Comparison of ENCODE assay signal across 1 cellular context in genomic region chr6:1368940-1369339, GRCh38.
TF ChIP-seq lines count a peak whose summit lies in the region.

No MANE protein-coding gene starts in this region.

TF ChIP-seq in HEK293, 187 proteins besides CTCF, POLR2A, EP300 and RAD21 (continued from another document and continues in another):
- TF ChIP-seq ZNF518A (tag by site-specific recombination; conservative IDR thresholded peaks at IDR 0.05; ENCODE audit: low read depth), result no peak
- peak; percentile 21 for TF ChIP-seq ZNF510 (tag by site-specific recombination; IDR thresholded peaks at IDR 0.05; ENCODE audit: insufficient replicate concordance)
- TF ChIP-seq ZNF335 (tag by site-specific recombination; conservative IDR thresholded peaks at IDR 0.05), result 0 out of 2 replicates have a peak, but pooled peaks have one; percentile 7
- no peak for TF ChIP-seq GLI4 (tag by site-specific recombination; IDR thresholded peaks at IDR 0.05)
- TF ChIP-seq ZNF596 (tag by site-specific recombination; IDR thresholded peaks at IDR 0.05), result no peak
- no peak for TF ChIP-seq ZNF670 (tag by site-specific recombination; IDR thresholded peaks at IDR 0.05; ENCODE audit: low read depth)
- TF ChIP-seq ZNF341 (tag by site-specific recombination; IDR thresholded peaks at IDR 0.05; ENCODE audit: low read depth), result peak; percentile 61
- TF ChIP-seq PRDM6 (tag by site-specific recombination; IDR thresholded peaks at IDR 0.05), result peak; percentile 93
- no peak for TF ChIP-seq ZNF610 (tag by site-specific recombination; IDR thresholded peaks at IDR 0.05; ENCODE audit: borderline replicate concordance)
- TF ChIP-seq ZNF621 (tag by site-specific recombination; IDR thresholded peaks at IDR 0.05), result no peak
- no peak for TF ChIP-seq HOXD13 (CRISPR knock-in tag; IDR thresholded peaks at IDR 0.05; ENCODE audit: borderline replicate concordance)
- no peak for TF ChIP-seq ZNF350 (tag by site-specific recombination; IDR thresholded peaks at IDR 0.05)
- no peak for TF ChIP-seq ZNF488 (tag by site-specific recombination; IDR thresholded peaks at IDR 0.05)
- TF ChIP-seq ZNF48 (tag by site-specific recombination; IDR thresholded peaks at IDR 0.05), result no peak
- no peak for TF ChIP-seq ZBTB49 (tag by site-specific recombination; IDR thresholded peaks at IDR 0.05; ENCODE audit: low read depth)
- no peak for TF ChIP-seq REPIN1 (tag by site-specific recombination; IDR thresholded peaks at IDR 0.05; ENCODE audit: low read depth)
- TF ChIP-seq ZNF585B (tag by site-specific recombination; IDR thresholded peaks at IDR 0.05), result no peak
- TF ChIP-seq SP7 (tag by site-specific recombination; IDR thresholded peaks at IDR 0.05), result 0 out of 2 replicates have a peak, but pooled peaks have one; percentile 10
- TF ChIP-seq ZNF2 (tag by site-specific recombination; IDR thresholded peaks at IDR 0.05), result peak; percentile 63
- no peak for TF ChIP-seq ZNF274 (IDR thresholded peaks at IDR 0.05; ENCODE audit: low read length)
- TF ChIP-seq ZNF274 (tag by site-specific recombination; IDR thresholded peaks at IDR 0.05; ENCODE audit: borderline replicate concordance), result no peak
- TF ChIP-seq ZSCAN16 (tag by site-specific recombination; IDR thresholded peaks at IDR 0.05), result no peak
- no peak for TF ChIP-seq ZNF211 (tag by site-specific recombination; IDR thresholded peaks at IDR 0.05; ENCODE audit: low read depth)
- peak; percentile 63 for TF ChIP-seq ZNF600 (tag by site-specific recombination; IDR thresholded peaks at IDR 0.05)
- TF ChIP-seq TCF7L2 (IDR thresholded peaks at IDR 0.05; ENCODE audit: borderline replicate concordance, low read depth, low read length), result no peak
- TF ChIP-seq ZNF221 (tag by site-specific recombination; IDR thresholded peaks at IDR 0.05; ENCODE audit: borderline replicate concordance), result no peak
- TF ChIP-seq ZNF140 (tag by site-specific recombination; IDR thresholded peaks at IDR 0.05), result no peak
- no peak for TF ChIP-seq ZNF423 (tag by site-specific recombination; IDR thresholded peaks at IDR 0.05)
- TF ChIP-seq ZNF16 (tag by site-specific recombination; IDR thresholded peaks at IDR 0.05; ENCODE audit: low read depth), result no peak
- TF ChIP-seq ZNF366 (tag by site-specific recombination; conservative IDR thresholded peaks at IDR 0.05), result peak; percentile 36; the same call in 1 of the 2 replicates
- no peak for TF ChIP-seq ZFP69B (tag by site-specific recombination; IDR thresholded peaks at IDR 0.05)
- TF ChIP-seq ZNF175 (tag by site-specific recombination; IDR thresholded peaks at IDR 0.05), result no peak
- peak; percentile 49; the same call in 1 of the 2 replicates for TF ChIP-seq ZNF549 (tag by site-specific recombination; IDR thresholded peaks at IDR 0.05)
- no peak for TF ChIP-seq ZSCAN4 (tag by site-specific recombination; IDR thresholded peaks at IDR 0.05)
- TF ChIP-seq ZSCAN18 (tag by site-specific recombination; IDR thresholded peaks at IDR 0.05), result no peak
- TF ChIP-seq AEBP2 (tag by site-specific recombination; IDR thresholded peaks at IDR 0.05; ENCODE audit: borderline replicate concordance), result no peak
- no peak for TF ChIP-seq ZNF433 (tag by site-specific recombination; IDR thresholded peaks at IDR 0.05; ENCODE audit: low read depth)
- no peak for TF ChIP-seq KLF9 (tag by site-specific recombination; IDR thresholded peaks at IDR 0.05; ENCODE audit: low read depth)
- peak; percentile 63 for TF ChIP-seq ZBTB8A (tag by site-specific recombination; IDR thresholded peaks at IDR 0.05)
- TF ChIP-seq ZBTB48 (tag by site-specific recombination; IDR thresholded peaks at IDR 0.05), result no peak
- no peak for TF ChIP-seq ZNF391 (tag by site-specific recombination; IDR thresholded peaks at IDR 0.05; ENCODE audit: borderline replicate concordance, low read depth)
- no peak for TF ChIP-seq ZNF791 (tag by site-specific recombination; IDR thresholded peaks at IDR 0.05)
- peak; percentile 97 for TF ChIP-seq FEZF1 (tag by site-specific recombination; IDR thresholded peaks at IDR 0.05)
- TF ChIP-seq TSHZ1 (tag by site-specific recombination; IDR thresholded peaks at IDR 0.05; ENCODE audit: borderline replicate concordance), result no peak; the same call in 1 of the 2 replicates
- TF ChIP-seq ZNF184 (tag by site-specific recombination; IDR thresholded peaks at IDR 0.05), result 0 out of 2 replicates have a peak, but pooled peaks have one; percentile 10
- TF ChIP-seq ZNF214 (tag by site-specific recombination; IDR thresholded peaks at IDR 0.05; ENCODE audit: borderline replicate concordance), result no peak
- no peak for TF ChIP-seq WT1 (tag by site-specific recombination; IDR thresholded peaks at IDR 0.05)
- TF ChIP-seq ZSCAN30 (tag by site-specific recombination; IDR thresholded peaks at IDR 0.05), result no peak
